Comparison of ENCODE assay signal across 10 cellular contexts in genomic region chr9:34610434-34611206, GRCh38. TPM values are rescaled to one million over a fixed set of nuclear protein-coding genes. Genes with fewer than 3 reads are reported as not detected.
DNase-seq lines count a peak whose midpoint lies in the region; ATAC-seq, FAIRE-seq and TF ChIP-seq lines count a peak whose summit lies in the region.
"Had no signal": no experiment of that assay in that cellular context is flagged by ENCODE, and none has a peak within 500 bp of the region (broad histone marks: within the 10 kb centered on the region; RNA-seq: fewer than 3 reads in every experiment).

No MANE protein-coding gene starts in this region.

- peak overlapping the region; percentile 88 for H3K27ac ChIP-seq in skeletal muscle tissue (ENCODE audit: low read depth, low read length)

- H3K36me3 ChIP-seq in skeletal muscle tissue (ENCODE audit: control insufficient read depth in 3 of 3, insufficient read depth in 3 of 3, low read length in 3 of 3), result peaks cover 8 to 25% (median 20%) of the 10 kb centered on the region in 3 donors

- DNase-seq in T-helper 1 cell (no peak), T-cell (no peak), glutamatergic neuron (no peak), GM19239 (ENCODE audit: insufficient read length, low spot score) (no peak), NCI-H128 (lab: John Stamatoyannopoulos, UW; ENCODE audit: unreplicated experiment) (no peak)
- DNase-seq in effector CD8-positive, alpha-beta T cell (lab: John Stamatoyannopoulos, UW), result no peak
- DNase-seq: stimulated activated CD4-positive, alpha-beta T cell treated with anti-CD3 and anti-CD28 coated beads, Interleukin-1b, Interleukin-23, amount 100 ng/mL, for 48 hours had no signal

- no peaks in the 10 kb centered on the region for H3K27me3 ChIP-seq in skeletal muscle tissue (ENCODE audit: control insufficient read depth in 3 of 3, insufficient read depth in 3 of 3, low read length in 3 of 3)

- TF ChIP-seq CTCF in glutamatergic neuron (IDR thresholded peaks at IDR 0.05; ENCODE audit: partially characterized antibody, unreplicated experiment), result no peak

- peaks cover 28 to 34% (median 29%) of the 10 kb centered on the region in 3 donors for H3K4me1 ChIP-seq in skeletal muscle tissue (ENCODE audit: control insufficient read depth in 3 of 3, insufficient read depth in 3 of 3, low read length in 3 of 3)

- H3K27ac Mint-ChIP-seq in T-helper 1 cell treated with Interleukin-12 subunit alpha and Interleukin-12 subunit beta and Interleukin-4 antibody, amounts not matched to agents 30 μg/mL and 1 μg/mL, for 36 hours, result no peak overlapping the region
- H3K27ac Mint-ChIP-seq in T-cell (peak overlapping the region in 1 of 2 donors; percentile 36), glutamatergic neuron (ENCODE audit: unreplicated experiment) (peak overlapping the region; percentile 18)

- H3K4me3 Mint-ChIP-seq in T-helper 1 cell treated with Interleukin-12 subunit alpha and Interleukin-12 subunit beta and Interleukin-4 antibody, amounts not matched to agents 30 μg/mL and 1 μg/mL, for 36 hours, result peak overlapping the region; percentile 42
- H3K4me3 Mint-ChIP-seq in T-cell (peak overlapping the region; percentile 79 to 89 (median 80)), glutamatergic neuron (ENCODE audit: unreplicated experiment) (peak overlapping the region; percentile 84)

- H3K9me3 Mint-ChIP-seq in T-helper 1 cell treated with Interleukin-12 subunit alpha and Interleukin-12 subunit beta and Interleukin-4 antibody, amounts not matched to agents 30 μg/mL and 1 μg/mL, for 36 hours, result no peaks in the 10 kb centered on the region
- no peaks in the 10 kb centered on the region for H3K9me3 Mint-ChIP-seq in T-cell
- peaks cover 10% of the 10 kb centered on the region for H3K9me3 Mint-ChIP-seq in glutamatergic neuron (ENCODE audit: unreplicated experiment)

- H3K36me3 Mint-ChIP-seq in T-helper 1 cell treated with Interleukin-12 subunit alpha and Interleukin-12 subunit beta and Interleukin-4 antibody, amounts not matched to agents 30 μg/mL and 1 μg/mL, for 36 hours (ENCODE audit: low read depth), result peaks cover 6% of the 10 kb centered on the region
- H3K36me3 Mint-ChIP-seq in T-cell (peaks cover 11% of the 10 kb centered on the region), glutamatergic neuron (ENCODE audit: unreplicated experiment) (no peaks in the 10 kb centered on the region)

- peak overlapping the region; percentile 93 to 98 (median 95) for H3K9ac ChIP-seq in skeletal muscle tissue (ENCODE audit: low read depth in 1 of 3, low read length in 3 of 3)

- CTCF ChIA-PET in T-cell (lab: Charles Lee), result interaction anchor here (0.8 to 1.3 kb wide), 2 partner anchors 24 to 29 kb away, joined by 3 to 4 read pairs; no protein-coding TSS in a partner anchor

- ATAC-seq in T-cell (replicated peaks in 1 of 4), result no peak

- peak overlapping the region; percentile 90 to 94 (median 93) for H3K4me3 ChIP-seq in skeletal muscle tissue (ENCODE audit: low read length in 3 of 3)

- H3K9me3 ChIP-seq in skeletal muscle tissue (ENCODE audit: control insufficient read depth in 3 of 3, low read length in 3 of 3), result no peaks in the 10 kb centered on the region

- H3K27me3 Mint-ChIP-seq in T-helper 1 cell treated with Interleukin-12 subunit alpha and Interleukin-12 subunit beta and Interleukin-4 antibody, amounts not matched to agents 30 μg/mL and 1 μg/mL, for 36 hours (ENCODE audit: low read depth), result no peaks in the 10 kb centered on the region
- H3K27me3 Mint-ChIP-seq in T-cell (no peaks in the 10 kb centered on the region), glutamatergic neuron (ENCODE audit: unreplicated experiment) (peaks cover 2% of the 10 kb centered on the region)

- POLR2A ChIA-PET in T-cell (lab: Charles Lee), result interaction anchor here in 1 of 2 donors (0.6 kb wide), 1 partner anchor 148 kb away, joined by 5 read pairs; no protein-coding TSS in a partner anchor

- FAIRE-seq in GM19239 (lab: Jason Lieb, UNC), result no peak

- H3K4me1 Mint-ChIP-seq in T-helper 1 cell treated with Interleukin-12 subunit alpha and Interleukin-12 subunit beta and Interleukin-4 antibody, amounts not matched to agents 30 μg/mL and 1 μg/mL, for 36 hours (ENCODE audit: low read depth), result peaks cover 17% of the 10 kb centered on the region
- H3K4me1 Mint-ChIP-seq in T-cell, result peaks cover 19 to 28% (median 25%) of the 10 kb centered on the region in 3 donors
- H3K4me1 Mint-ChIP-seq in glutamatergic neuron (ENCODE audit: low read depth, unreplicated experiment), result peaks cover 11% of the 10 kb centered on the region

RNA-seq across cellular contexts. Expression of gene RPP25L, which starts 1.3 kb away (rescaled TPM):
- 10 to 100 TPM in 4 of 5 donors, 1 to 10 TPM in 1; 9.3 to 28.6 (median 22.5) TPM for total RNA-seq in T-cell
- total RNA-seq in glutamatergic neuron (ENCODE audit: unreplicated experiment), result 12.6 TPM
- total RNA-seq in skeletal muscle tissue, result 25.6 TPM

RNA-seq across cellular contexts. Expression of gene DCTN3, which starts 9.7 kb away (rescaled TPM):
- total RNA-seq in T-cell (10 to 100 TPM; 60.8 to 82.9 (median 69.0) TPM), glutamatergic neuron (ENCODE audit: unreplicated experiment) (119 TPM), skeletal muscle tissue (67.8 TPM)

RNA-seq across cellular contexts. Expression of gene ARID3C, which starts 18.2 kb away (rescaled TPM):
- total RNA-seq in T-cell (under 1 TPM in 1 of 5 donors, not detected in 4; 0.38 TPM), glutamatergic neuron (ENCODE audit: unreplicated experiment) (not detected), skeletal muscle tissue (not detected)
- total RNA-seq: RPMI7951 had no signal

RNA-seq across cellular contexts. Expression of gene CNTFR, which starts 21.1 kb away (rescaled TPM):
- total RNA-seq in T-cell (not detected), glutamatergic neuron (ENCODE audit: unreplicated experiment) (170 TPM), skeletal muscle tissue (3.1 TPM)
- total RNA-seq: RPMI7951 had no signal

RNA-seq across cellular contexts. Expression of gene SIGMAR1, which starts 27.0 kb away (rescaled TPM):
- total RNA-seq in T-cell (10 to 100 TPM; 27.7 to 65.9 (median 60.9) TPM), glutamatergic neuron (ENCODE audit: unreplicated experiment) (44.4 TPM), skeletal muscle tissue (14.1 TPM)
